In genomic region chr15:50424066-50424890, GRCh38 we compare ENCODE assay signal across 1 cellular context.
TF ChIP-seq lines count a peak whose summit lies in the region.

Gene USP8 (plus strand): TSS chr15:50424405. CDS start chr15:50439074, 14,669 bp downstream.

TF ChIP-seq in HEK293, 187 proteins besides CTCF, POLR2A, EP300 and RAD21 (continued from another document and continues in another):
- TF ChIP-seq SCRT1 (tag by site-specific recombination; IDR thresholded peaks at IDR 0.05; ENCODE audit: borderline replicate concordance): no peak
- no peak for TF ChIP-seq HOXA7 (CRISPR knock-in tag; IDR thresholded peaks at IDR 0.05; ENCODE audit: borderline replicate concordance)
- no peak for TF ChIP-seq ZNF132 (tag by site-specific recombination; IDR thresholded peaks at IDR 0.05; ENCODE audit: borderline replicate concordance)
- TF ChIP-seq ZNF311 (tag by site-specific recombination; IDR thresholded peaks at IDR 0.05; ENCODE audit: borderline replicate concordance): no peak
- no peak for TF ChIP-seq ZNF175 (tag by site-specific recombination; IDR thresholded peaks at IDR 0.05)
- no peak for TF ChIP-seq ZNF514 (tag by site-specific recombination; IDR thresholded peaks at IDR 0.05)
- TF ChIP-seq KLF7 (tag by site-specific recombination; IDR thresholded peaks at IDR 0.05; ENCODE audit: borderline replicate concordance): peak; percentile 66; the same call in 1 of the 2 replicates
- no peak for TF ChIP-seq ZNF626 (tag by site-specific recombination; IDR thresholded peaks at IDR 0.05)
- TF ChIP-seq ZNF398 (tag by site-specific recombination; IDR thresholded peaks at IDR 0.05): peak; percentile 24; the same call in 1 of the 2 replicates
- no peak for TF ChIP-seq ZSCAN18 (tag by site-specific recombination; IDR thresholded peaks at IDR 0.05)
- TF ChIP-seq ZNF747 (tag by site-specific recombination; IDR thresholded peaks at IDR 0.05): no peak
- TF ChIP-seq ZFP69B (tag by site-specific recombination; IDR thresholded peaks at IDR 0.05): no peak
- TF ChIP-seq, protein P1, sequence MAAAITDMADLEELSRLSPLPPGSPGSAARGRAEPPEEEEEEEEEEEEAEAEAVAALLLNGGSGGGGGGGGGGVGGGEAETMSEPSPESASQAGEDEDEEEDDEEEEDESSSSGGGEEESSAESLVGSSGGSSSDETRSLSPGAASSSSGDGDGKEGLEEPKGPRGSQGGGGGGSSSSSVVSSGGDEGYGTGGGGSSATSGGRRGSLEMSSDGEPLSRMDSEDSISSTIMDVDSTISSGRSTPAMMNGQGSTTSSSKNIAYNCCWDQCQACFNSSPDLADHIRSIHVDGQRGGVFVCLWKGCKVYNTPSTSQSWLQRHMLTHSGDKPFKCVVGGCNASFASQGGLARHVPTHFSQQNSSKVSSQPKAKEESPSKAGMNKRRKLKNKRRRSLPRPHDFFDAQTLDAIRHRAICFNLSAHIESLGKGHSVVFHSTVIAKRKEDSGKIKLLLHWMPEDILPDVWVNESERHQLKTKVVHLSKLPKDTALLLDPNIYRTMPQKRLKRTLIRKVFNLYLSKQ (tag by site-specific recombination; IDR thresholded peaks at IDR 0.05; ENCODE audit: borderline replicate concordance): no peak
- no peak for TF ChIP-seq ZBTB20 (tag by site-specific recombination; IDR thresholded peaks at IDR 0.05)
- TF ChIP-seq ZBTB44 (tag by site-specific recombination; IDR thresholded peaks at IDR 0.05): peak; percentile 64; the same call in 1 of the 2 replicates
- no peak for TF ChIP-seq BCL11A (tag by site-specific recombination; IDR thresholded peaks at IDR 0.05; ENCODE audit: low read depth)
- TF ChIP-seq ZNF16 (tag by site-specific recombination; IDR thresholded peaks at IDR 0.05; ENCODE audit: low read depth): no peak
- TF ChIP-seq, protein P2, sequence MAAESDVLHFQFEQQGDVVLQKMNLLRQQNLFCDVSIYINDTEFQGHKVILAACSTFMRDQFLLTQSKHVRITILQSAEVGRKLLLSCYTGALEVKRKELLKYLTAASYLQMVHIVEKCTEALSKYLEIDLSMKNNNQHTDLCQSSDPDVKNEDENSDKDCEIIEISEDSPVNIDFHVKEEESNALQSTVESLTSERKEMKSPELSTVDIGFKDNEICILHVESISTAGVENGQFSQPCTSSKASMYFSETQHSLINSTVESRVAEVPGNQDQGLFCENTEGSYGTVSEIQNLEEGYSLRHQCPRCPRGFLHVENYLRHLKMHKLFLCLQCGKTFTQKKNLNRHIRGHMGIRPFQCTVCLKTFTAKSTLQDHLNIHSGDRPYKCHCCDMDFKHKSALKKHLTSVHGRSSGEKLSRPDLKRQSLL (tag by site-specific recombination; IDR thresholded peaks at IDR 0.05): no peak
- peak; percentile 68; the same call in 1 of the 2 replicates for TF ChIP-seq ZEB2 (tag by site-specific recombination; IDR thresholded peaks at IDR 0.05)
- TF ChIP-seq OVOL3 (tag by site-specific recombination; IDR thresholded peaks at IDR 0.05): no peak
- TF ChIP-seq ZNF639 (tag by site-specific recombination; IDR thresholded peaks at IDR 0.05): no peak
- TF ChIP-seq ZFHX2 (tag by site-specific recombination; conservative IDR thresholded peaks at IDR 0.05): peak; percentile 80
- TF ChIP-seq KLF1 (tag by site-specific recombination; IDR thresholded peaks at IDR 0.05): peak; percentile 82
- no peak for TF ChIP-seq ZNF423 (tag by site-specific recombination; IDR thresholded peaks at IDR 0.05)
- 0 out of 2 replicates have a peak, but pooled peaks have one; percentile 39 for TF ChIP-seq ZNF449 (tag by site-specific recombination; IDR thresholded peaks at IDR 0.05)
- no peak for TF ChIP-seq ZNF248 (tag by site-specific recombination; IDR thresholded peaks at IDR 0.05)
- no peak for TF ChIP-seq ZBTB7A (tag by site-specific recombination; IDR thresholded peaks at IDR 0.05; ENCODE audit: low read depth)
- no peak for TF ChIP-seq ZNF624 (tag by site-specific recombination; IDR thresholded peaks at IDR 0.05)
- TF ChIP-seq SALL2 (tag by site-specific recombination; IDR thresholded peaks at IDR 0.05; ENCODE audit: borderline replicate concordance): no peak
- no peak for TF ChIP-seq ZNF473 (tag by site-specific recombination; IDR thresholded peaks at IDR 0.05)
- peak; percentile 80 for TF ChIP-seq ZBTB17 (tag by site-specific recombination; IDR thresholded peaks at IDR 0.05)
- TF ChIP-seq ZNF777 (tag by site-specific recombination; IDR thresholded peaks at IDR 0.05; ENCODE audit: borderline replicate concordance): no peak
- TF ChIP-seq ZNF37A (tag by site-specific recombination; IDR thresholded peaks at IDR 0.05): no peak
- TF ChIP-seq ZNF280C (tag by site-specific recombination; IDR thresholded peaks at IDR 0.05): no peak
- TF ChIP-seq ZNF214 (tag by site-specific recombination; IDR thresholded peaks at IDR 0.05; ENCODE audit: borderline replicate concordance): no peak
- TF ChIP-seq, protein P3, sequence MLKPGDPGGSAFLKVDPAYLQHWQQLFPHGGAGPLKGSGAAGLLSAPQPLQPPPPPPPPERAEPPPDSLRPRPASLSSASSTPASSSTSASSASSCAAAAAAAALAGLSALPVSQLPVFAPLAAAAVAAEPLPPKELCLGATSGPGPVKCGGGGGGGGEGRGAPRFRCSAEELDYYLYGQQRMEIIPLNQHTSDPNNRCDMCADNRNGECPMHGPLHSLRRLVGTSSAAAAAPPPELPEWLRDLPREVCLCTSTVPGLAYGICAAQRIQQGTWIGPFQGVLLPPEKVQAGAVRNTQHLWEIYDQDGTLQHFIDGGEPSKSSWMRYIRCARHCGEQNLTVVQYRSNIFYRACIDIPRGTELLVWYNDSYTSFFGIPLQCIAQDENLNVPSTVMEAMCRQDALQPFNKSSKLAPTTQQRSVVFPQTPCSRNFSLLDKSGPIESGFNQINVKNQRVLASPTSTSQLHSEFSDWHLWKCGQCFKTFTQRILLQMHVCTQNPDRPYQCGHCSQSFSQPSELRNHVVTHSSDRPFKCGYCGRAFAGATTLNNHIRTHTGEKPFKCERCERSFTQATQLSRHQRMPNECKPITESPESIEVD (tag by site-specific recombination; IDR thresholded peaks at IDR 0.05): no peak
- TF ChIP-seq ZNF549 (tag by site-specific recombination; IDR thresholded peaks at IDR 0.05): no peak
- TF ChIP-seq OSR2 (tag by site-specific recombination; IDR thresholded peaks at IDR 0.05): peak; percentile 84
- TF ChIP-seq, protein P4, sequence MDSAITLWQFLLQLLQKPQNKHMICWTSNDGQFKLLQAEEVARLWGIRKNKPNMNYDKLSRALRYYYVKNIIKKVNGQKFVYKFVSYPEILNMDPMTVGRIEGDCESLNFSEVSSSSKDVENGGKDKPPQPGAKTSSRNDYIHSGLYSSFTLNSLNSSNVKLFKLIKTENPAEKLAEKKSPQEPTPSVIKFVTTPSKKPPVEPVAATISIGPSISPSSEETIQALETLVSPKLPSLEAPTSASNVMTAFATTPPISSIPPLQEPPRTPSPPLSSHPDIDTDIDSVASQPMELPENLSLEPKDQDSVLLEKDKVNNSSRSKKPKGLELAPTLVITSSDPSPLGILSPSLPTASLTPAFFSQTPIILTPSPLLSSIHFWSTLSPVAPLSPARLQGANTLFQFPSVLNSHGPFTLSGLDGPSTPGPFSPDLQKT (IDR thresholded peaks at IDR 0.05; ENCODE audit: borderline replicate concordance, low read depth, low read length): no peak
- no peak for TF ChIP-seq ZNF433 (tag by site-specific recombination; IDR thresholded peaks at IDR 0.05; ENCODE audit: low read depth)
- TF ChIP-seq ZNF223 (tag by site-specific recombination; IDR thresholded peaks at IDR 0.05): no peak
- TF ChIP-seq ZNF292 (tag by site-specific recombination; IDR thresholded peaks at IDR 0.05; ENCODE audit: borderline replicate concordance, low read depth): no peak
- TF ChIP-seq PATZ1 (tag by site-specific recombination; IDR thresholded peaks at IDR 0.05): peak; percentile 88
- TF ChIP-seq ZNF555 (tag by site-specific recombination; conservative IDR thresholded peaks at IDR 0.05): no peak
